In the genomic region with DNA sequence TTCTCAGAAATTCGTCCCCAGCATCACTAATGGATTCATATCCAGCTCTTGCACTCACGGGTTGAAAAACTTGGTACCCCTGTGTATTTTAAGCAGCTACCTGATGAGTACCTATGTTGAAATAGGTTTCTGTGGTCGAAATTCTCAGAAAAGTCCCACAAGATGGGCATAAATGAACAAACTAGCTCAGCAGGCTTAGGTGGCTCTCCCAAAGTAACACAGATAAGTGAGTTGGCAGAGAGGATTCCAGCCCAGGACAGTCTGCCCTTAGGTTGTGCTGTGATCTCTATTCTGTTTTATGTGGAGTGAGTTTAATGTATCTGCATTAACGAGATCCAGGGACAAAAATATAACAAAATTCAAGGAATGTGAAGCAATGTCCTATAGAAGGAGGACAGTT, we compare ENCODE assay signal across 9 cellular contexts.
"Had no signal": no experiment of that assay in that cellular context is flagged by ENCODE, and none has a peak within 500 bp of the region (broad histone marks: within the 10 kb centered on the region; RNA-seq: fewer than 3 reads in every experiment).

No MANE protein-coding gene starts in this region.

- H3K4me1 ChIP-seq: colonic mucosa, parathyroid adenoma, testis, vagina had no signal

- H3K4me3 ChIP-seq: colonic mucosa, dorsolateral prefrontal cortex, hepatocyte, testis, vagina had no signal

- ATAC-seq: effector memory CD8-positive, alpha-beta T cell; stimulated activated memory B cell treated with anti-CD40 and anti-IgM and Interleukin-4, amounts not matched to agents 10 μg/mL and 1 μg/mL and 100 μg/mL, for 72 hours had no signal

- H3K27me3 ChIP-seq: colonic mucosa, dorsolateral prefrontal cortex, testis, vagina had no signal

- DNase-seq: dorsolateral prefrontal cortex; effector memory CD8-positive, alpha-beta T cell; T1000 had no signal

- H3K27ac ChIP-seq: colonic mucosa, dorsolateral prefrontal cortex, hepatocyte, parathyroid adenoma, testis, vagina had no signal

- H3K36me3 ChIP-seq: colonic mucosa, vagina had no signal

- H3K9me3 ChIP-seq: colonic mucosa, testis, vagina had no signal
